Comparison of ENCODE assay signal across 10 cellular contexts in the genomic region with DNA sequence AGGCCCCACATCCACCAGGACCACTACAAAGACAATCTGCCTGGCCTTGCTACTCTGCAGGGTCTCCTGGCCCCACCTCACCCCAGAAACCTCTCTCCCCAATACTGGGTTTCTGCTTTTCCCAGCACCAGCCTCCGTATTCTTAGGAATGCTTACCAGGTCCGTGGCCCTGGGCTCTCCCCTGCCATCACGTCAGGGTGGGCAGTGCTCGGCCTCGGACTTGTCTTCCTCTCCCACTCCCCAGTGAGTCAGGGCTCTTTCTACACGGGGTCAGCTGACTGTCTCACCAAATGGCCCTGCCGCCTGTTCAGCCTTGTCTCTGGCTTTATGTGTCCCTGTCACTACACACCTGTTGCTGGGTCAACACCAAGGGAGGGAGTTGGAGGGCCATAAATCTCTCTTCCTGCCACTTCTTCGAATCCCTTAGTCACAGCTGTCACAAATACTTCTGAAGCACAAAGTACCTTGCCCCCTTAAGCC. TPM values are rescaled to one million over a fixed set of nuclear protein-coding genes. Genes with fewer than 3 reads are reported as not detected.
DNase-seq lines count a peak whose midpoint lies in the region; ATAC-seq and TF ChIP-seq lines count a peak whose summit lies in the region.
"Had no signal": no experiment of that assay in that cellular context is flagged by ENCODE, and none has a peak within 500 bp of the region (broad histone marks: within the 10 kb centered on the region; RNA-seq: fewer than 3 reads in every experiment).

No MANE protein-coding gene starts in this region.

- CTCF ChIA-PET in Calu3 (lab: Charles Lee): no interaction called here

- H3K9me3 Mint-ChIP-seq in stimulated activated memory B cell treated with anti-CD40 and anti-IgM and Interleukin-4, amounts not matched to agents 10 μg/mL and 1 μg/mL and 100 μg/mL, for 72 hours: no peaks in the 10 kb centered on the region
- peaks cover 4% of the 10 kb centered on the region for H3K9me3 Mint-ChIP-seq in Calu3 (ENCODE audit: low read depth, unreplicated experiment)

- intact Hi-C loops in Calu3 (cut with micrococcal nuclease; ENCODE audit: unreplicated experiment): no loop called here

- BruUV-seq in Calu3 (replicated peaks; lab: Mats Ljungman, UMichigan): no TSS peak

- DNase-seq in NCI-H1105 treated with DMSO at 0.1 percent for 48 hours (lab: John Stamatoyannopoulos, UW) (peak; percentile 6), NCI-H1105 (lab: John Stamatoyannopoulos, UW) (no peak), SHP77 treated with DMSO at 0.1 percent for 48 hours (lab: John Stamatoyannopoulos, UW) (peak; percentile 61), left lobe of liver (ENCODE audit: low spot score) (peak; percentile 39), Calu3 (no peak), NCI-H2227 treated with DMSO at 0.1 percent for 48 hours (lab: John Stamatoyannopoulos, UW) (no peak)
- DNase-seq: NCI-H2081 had no signal

- H3K27ac Mint-ChIP-seq in stimulated activated memory B cell treated with anti-CD40 and anti-IgM and Interleukin-4, amounts not matched to agents 10 μg/mL and 1 μg/mL and 100 μg/mL, for 72 hours: peak overlapping the region; percentile 100
- no peak overlapping the region for H3K27ac Mint-ChIP-seq in Calu3 (ENCODE audit: unreplicated experiment)

- TF ChIP-seq CTCF in Calu3 (IDR thresholded peaks at IDR 0.05; ENCODE audit: unreplicated experiment): no peak

- no peak overlapping the region for H3K4me3 Mint-ChIP-seq in stimulated activated memory B cell treated with anti-CD40 and anti-IgM and Interleukin-4, amounts not matched to agents 10 μg/mL and 1 μg/mL and 100 μg/mL, for 72 hours
- H3K4me3 Mint-ChIP-seq in Calu3 (ENCODE audit: low read depth, unreplicated experiment): no peak overlapping the region

- ATAC-seq in left lobe of liver (no peak), HG02588 (IDR thresholded peaks at IDR 0.05; ENCODE audit: unreplicated experiment) (no peak)
- no peak for ATAC-seq in stimulated activated memory B cell treated with anti-CD40 and anti-IgM and Interleukin-4, amounts not matched to agents 10 μg/mL and 1 μg/mL and 100 μg/mL, for 72 hours

- no peaks in the 10 kb centered on the region for H3K27me3 Mint-ChIP-seq in stimulated activated memory B cell treated with anti-CD40 and anti-IgM and Interleukin-4, amounts not matched to agents 10 μg/mL and 1 μg/mL and 100 μg/mL, for 72 hours
- H3K27me3 Mint-ChIP-seq in Calu3 (ENCODE audit: unreplicated experiment): peaks cover 13% of the 10 kb centered on the region

- peaks cover 22% of the 10 kb centered on the region for H3K36me3 Mint-ChIP-seq in stimulated activated memory B cell treated with anti-CD40 and anti-IgM and Interleukin-4, amounts not matched to agents 10 μg/mL and 1 μg/mL and 100 μg/mL, for 72 hours
- H3K36me3 Mint-ChIP-seq in Calu3 (ENCODE audit: insufficient read depth, unreplicated experiment): peaks cover 71% of the 10 kb centered on the region

- peaks cover 69% of the 10 kb centered on the region for H3K4me1 Mint-ChIP-seq in stimulated activated memory B cell treated with anti-CD40 and anti-IgM and Interleukin-4, amounts not matched to agents 10 μg/mL and 1 μg/mL and 100 μg/mL, for 72 hours
- H3K4me1 Mint-ChIP-seq in Calu3 (ENCODE audit: low read depth, unreplicated experiment): peaks cover 38% of the 10 kb centered on the region

RNA-seq across cellular contexts. Expression of gene NNAT, which starts 3.2 kb away (rescaled TPM):
- total RNA-seq in left lobe of liver (0.15 TPM), Calu3 (2022) (not detected in 2 replicates)
- total RNA-seq: T-helper 1 cell treated with Interleukin-12 subunit alpha and Interleukin-12 subunit beta and Interleukin-4 antibody, amounts not matched to agents 30 ng/mL and 1 ng/mL, for 36 hours had no signal

RNA-seq across cellular contexts. Expression of gene BLCAP, which starts 3.4 kb away (rescaled TPM):
- total RNA-seq in left lobe of liver (70.4 TPM), Calu3 (2022) (90.4 and 114 TPM in 2 replicates)

Comparison
In these comparisons a context has a peak if more than half of its experiments do, and no peak if none do; other contexts are left out.
1. DNase-seq: peak in NCI-H1105 treated with DMSO at 0.1 percent for 48 hours (single experiment), SHP77 treated with DMSO at 0.1 percent for 48 hours (single experiment) and left lobe of liver (single experiment); none in NCI-H1105 (single experiment), Calu3 (single experiment) and NCI-H2227 treated with DMSO at 0.1 percent for 48 hours (single experiment).